8 cellular contexts compared by ENCODE assay signal in the genomic region with DNA sequence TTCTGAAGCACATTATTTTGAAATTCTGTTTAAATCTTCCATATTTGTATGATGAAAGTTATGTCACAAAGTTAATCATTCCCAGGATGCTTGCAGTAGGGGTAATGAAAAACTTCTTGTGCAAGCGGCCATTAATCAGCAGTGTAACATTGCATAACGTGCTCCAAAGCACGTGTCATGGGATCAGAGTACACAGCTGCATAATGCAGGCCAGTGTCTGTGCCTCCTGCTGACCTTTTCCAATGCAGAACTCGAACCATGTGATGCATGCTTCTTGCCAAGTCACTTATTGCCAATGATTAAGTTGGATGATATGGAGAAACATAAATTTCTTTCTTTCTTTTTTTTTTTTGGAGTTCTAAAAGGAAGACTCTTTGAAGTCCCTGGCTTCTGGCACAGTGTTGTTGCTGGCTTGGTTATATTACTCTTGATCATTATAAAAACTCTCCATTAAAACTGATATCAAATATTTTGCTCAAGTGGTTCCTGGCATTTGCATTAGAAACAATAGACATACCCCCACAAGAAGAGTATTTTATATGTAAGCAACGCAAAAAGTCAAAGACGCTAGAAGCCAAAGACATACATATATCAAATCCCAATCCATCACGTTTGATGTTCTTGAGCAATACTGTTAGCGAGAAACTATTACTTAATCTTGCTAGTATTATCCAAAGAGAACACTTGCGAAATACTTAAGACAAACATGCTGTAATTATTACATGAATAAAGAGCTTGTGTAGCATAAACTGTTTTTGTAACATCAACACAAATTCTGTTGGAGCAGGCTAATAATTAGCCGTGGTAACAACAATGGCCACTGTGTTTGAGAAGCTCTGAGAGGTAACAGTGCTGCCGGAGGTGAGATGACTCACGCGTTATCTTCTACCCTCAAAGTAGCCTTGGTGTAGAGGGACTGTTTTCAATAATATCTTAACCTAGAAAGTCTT.
DNase-seq lines count a peak whose midpoint lies in the region; ATAC-seq and TF ChIP-seq lines count a peak whose summit lies in the region.

No MANE protein-coding gene starts in this region.

- H3K36me3 Mint-ChIP-seq in nephron (ENCODE audit: low read depth) (peaks cover 30% of the 10 kb centered on the region), osteocyte (ENCODE audit: unreplicated experiment) (peaks cover 16% of the 10 kb centered on the region)
- peaks cover 52% of the 10 kb centered on the region for H3K36me3 Mint-ChIP-seq in activated CD8-positive, alpha-beta memory T cell treated with anti-CD3 and anti-CD28 coated beads, Interleukin-2, amount 10 ng/mL, durations not matched to agents 7 days and 5 days

- H3K9me3 Mint-ChIP-seq in nephron (peaks cover 28% of the 10 kb centered on the region), osteocyte (ENCODE audit: unreplicated experiment) (peaks cover 24% of the 10 kb centered on the region)
- H3K9me3 Mint-ChIP-seq in activated CD8-positive, alpha-beta memory T cell treated with anti-CD3 and anti-CD28 coated beads, Interleukin-2, amount 10 ng/mL, durations not matched to agents 7 days and 5 days (ENCODE audit: low read depth) = peaks cover 20% of the 10 kb centered on the region

- H3K9me3 ChIP-seq in esophagus squamous epithelium = peaks cover 0 to 5% (median 0%) of the 10 kb centered on the region in 3 donors

- no peaks in the 10 kb centered on the region for H3K27me3 ChIP-seq in esophagus squamous epithelium

- intact Hi-C loops in esophagus squamous epithelium (cut with DNase I) = loop anchor here (5.0 kb wide), 1 partner anchor 230 kb away; no protein-coding TSS in a partner anchor

- DNase-seq in EH (ENCODE audit: low read depth) (peak; percentile 94), NOMO-1 treated with DMSO at 0.1 percent for 48 hours (lab: John Stamatoyannopoulos, UW; ENCODE audit: unreplicated experiment) (peak; percentile 63), esophagus squamous epithelium (lab: John Stamatoyannopoulos, UW) (no peak), G401 (ENCODE audit: low spot score) (no peak), NCI-H1694 (lab: John Stamatoyannopoulos, UW) (no peak), osteocyte (ENCODE audit: extremely low spot score, unreplicated experiment) (no peak)
- DNase-seq in activated CD8-positive, alpha-beta memory T cell treated with anti-CD3 and anti-CD28 coated beads, Interleukin-2, amount 10 ng/mL, durations not matched to agents 7 days and 5 days = no peak

- peak in 1 of 4 donors; percentile 15 for TF ChIP-seq POLR2A in esophagus squamous epithelium (IDR thresholded peaks at IDR 0.05)

- 18 to 33% methylated on average over 13 of the region's 13 CpGs for WGBS in esophagus squamous epithelium, 2 donors

- in situ Hi-C loops in G401 (cut with HindIII; ENCODE audit: low sequenced_read_pairs) = no loop called here

- H3K36me3 ChIP-seq in esophagus squamous epithelium = no peaks in the 10 kb centered on the region

- H3K4me1 Mint-ChIP-seq in nephron (peaks cover 54% of the 10 kb centered on the region), osteocyte (ENCODE audit: unreplicated experiment) (peaks cover 38% of the 10 kb centered on the region)
- peaks cover 64% of the 10 kb centered on the region for H3K4me1 Mint-ChIP-seq in activated CD8-positive, alpha-beta memory T cell treated with anti-CD3 and anti-CD28 coated beads, Interleukin-2, amount 10 ng/mL, durations not matched to agents 7 days and 5 days

- peak overlapping the region; percentile 75 to 95 (median 89) for H3K27ac Mint-ChIP-seq in nephron
- H3K27ac Mint-ChIP-seq in activated CD8-positive, alpha-beta memory T cell treated with anti-CD3 and anti-CD28 coated beads, Interleukin-2, amount 10 ng/mL, durations not matched to agents 7 days and 5 days = no peak overlapping the region
- H3K27ac Mint-ChIP-seq in osteocyte (ENCODE audit: unreplicated experiment) = no peak overlapping the region

- TF ChIP-seq CTCF in esophagus squamous epithelium (IDR thresholded peaks at IDR 0.05) = no peak
- no peak for TF ChIP-seq CTCF in nephron (IDR thresholded peaks at IDR 0.05; ENCODE audit: unreplicated experiment in 3 of 3)
- TF ChIP-seq CTCF in osteocyte (IDR thresholded peaks at IDR 0.05) = no peak

- H3K4me3 Mint-ChIP-seq in nephron (no peak overlapping the region), osteocyte (ENCODE audit: unreplicated experiment) (no peak overlapping the region)
- H3K4me3 Mint-ChIP-seq in activated CD8-positive, alpha-beta memory T cell treated with anti-CD3 and anti-CD28 coated beads, Interleukin-2, amount 10 ng/mL, durations not matched to agents 7 days and 5 days = no peak overlapping the region

- ATAC-seq in activated CD8-positive, alpha-beta memory T cell treated with anti-CD3 and anti-CD28 coated beads, Interleukin-2, amount 10 ng/mL, durations not matched to agents 7 days and 5 days = no peak

- H3K27me3 Mint-ChIP-seq in nephron (ENCODE audit: low read depth) (peaks cover 7% of the 10 kb centered on the region), osteocyte (ENCODE audit: unreplicated experiment) (no peaks in the 10 kb centered on the region)
- no peaks in the 10 kb centered on the region for H3K27me3 Mint-ChIP-seq in activated CD8-positive, alpha-beta memory T cell treated with anti-CD3 and anti-CD28 coated beads, Interleukin-2, amount 10 ng/mL, durations not matched to agents 7 days and 5 days

- peaks cover 37 to 84% (median 66%) of the 10 kb centered on the region in 3 donors for H3K4me1 ChIP-seq in esophagus squamous epithelium

- H3K4me3 ChIP-seq in esophagus squamous epithelium = no peak overlapping the region

- H3K27ac ChIP-seq in esophagus squamous epithelium = peak overlapping the region; percentile 72 to 99 (median 92)

- CTCF ChIA-PET in activated CD8-positive, alpha-beta memory T cell treated with anti-CD3 and anti-CD28 coated beads, Interleukin-2, amount 10 ng/mL, durations not matched to agents 7 days and 5 days (lab: Charles Lee) = interaction anchor here (1.4 to 2.0 kb wide), 3 partner anchors 10 to 229 kb away, joined by 3 to 6 read pairs (median 4); no protein-coding TSS in a partner anchor

Comparison
In these comparisons a context has a peak if more than half of its experiments do, and no peak if none do; other contexts are left out.
1. DNase-seq: peak in EH (single experiment) and NOMO-1 treated with DMSO at 0.1 percent for 48 hours (single experiment); none in esophagus squamous epithelium (single experiment), activated CD8-positive, alpha-beta memory T cell treated with anti-CD3 and anti-CD28 coated beads, Interleukin-2, amount 10 ng/mL, durations not matched to agents 7 days and 5 days (single experiment), G401 (single experiment), NCI-H1694 (single experiment) and osteocyte (single experiment).
2. H3K27ac Mint-ChIP-seq: peak in nephron (3 of 3); none in activated CD8-positive, alpha-beta memory T cell treated with anti-CD3 and anti-CD28 coated beads, Interleukin-2, amount 10 ng/mL, durations not matched to agents 7 days and 5 days (single experiment) and osteocyte (single experiment).